Comparison of ENCODE assay signal across 10 cellular contexts in genomic region chr2:150234787-150235512, GRCh38.
DNase-seq lines count a peak whose midpoint lies in the region; ATAC-seq and TF ChIP-seq lines count a peak whose summit lies in the region.
"Had no signal": no experiment of that assay in that cellular context is flagged by ENCODE, and none has a peak within 500 bp of the region (broad histone marks: within the 10 kb centered on the region; RNA-seq: fewer than 3 reads in every experiment).

No MANE protein-coding gene starts in this region.

- in situ Hi-C loops in mammary epithelial cell (cut with MboI; ENCODE audit: low sequenced_read_pairs in 2 of 2): no loop called here

- DNase-seq in AG20443 (ENCODE audit: low spot score) (peak; percentile 80), NCI-H146 (lab: John Stamatoyannopoulos, UW) (peak; percentile 48), mammary epithelial cell (peak; percentile 73), medulla oblongata (ENCODE audit: extremely low spot score) (peak; percentile 37), body of pancreas (no peak), tibial nerve (ENCODE audit: low spot score in 2 of 2) (no peak)
- no peak for DNase-seq in activated CD8-positive, alpha-beta T cell treated with anti-CD3 and anti-CD28 coated beads, Interleukin-2, amount 10 ng/mL, durations not matched to agents 7 days and 5 days

- no peaks in the 10 kb centered on the region for H4K20me1 ChIP-seq in mammary epithelial cell (ENCODE audit: insufficient read depth, low read length)

- ATAC-seq in body of pancreas: no peak
- ATAC-seq in stimulated activated memory B cell treated with anti-CD40 and anti-IgM and Interleukin-4, amounts not matched to agents 10 μg/mL and 1 μg/mL and 100 μg/mL, for 72 hours: no peak
- no peak for ATAC-seq in activated CD8-positive, alpha-beta T cell treated with anti-CD3 and anti-CD28 coated beads, Interleukin-2, amount 10 ng/mL, durations not matched to agents 7 days and 5 days

- H2AFZ ChIP-seq in mammary epithelial cell (ENCODE audit: low read depth, low read length): peak overlapping the region; percentile 52

- H3K4me3 Mint-ChIP-seq in stimulated activated memory B cell treated with anti-CD40 and anti-IgM and Interleukin-4, amounts not matched to agents 10 μg/mL and 1 μg/mL and 100 μg/mL, for 72 hours: no peak overlapping the region
- H3K4me3 Mint-ChIP-seq in activated CD8-positive, alpha-beta T cell treated with anti-CD3 and anti-CD28 coated beads, Interleukin-2, amount 10 ng/mL, durations not matched to agents 7 days and 5 days: no peak overlapping the region
- H3K4me3 Mint-ChIP-seq: T-helper 2 cell treated with Interferon-gamma antibody and Interleukin-4, amounts not matched to agents 5 μg/mL and 100 μg/mL, for 36 hours had no signal

- H3K9me3 Mint-ChIP-seq in stimulated activated memory B cell treated with anti-CD40 and anti-IgM and Interleukin-4, amounts not matched to agents 10 μg/mL and 1 μg/mL and 100 μg/mL, for 72 hours: no peaks in the 10 kb centered on the region
- no peaks in the 10 kb centered on the region for H3K9me3 Mint-ChIP-seq in activated CD8-positive, alpha-beta T cell treated with anti-CD3 and anti-CD28 coated beads, Interleukin-2, amount 10 ng/mL, durations not matched to agents 7 days and 5 days (ENCODE audit: insufficient read depth)
- H3K9me3 Mint-ChIP-seq: activated T-helper 2 cell treated with anti-CD3 and anti-CD28 coated beads, Interferon-gamma antibody, Interleukin-2, Interleukin-4, amounts not matched to agents 10 μg/mL and 5 μg/mL and 100 μg/mL, durations not matched to agents 14 hours and 24 hours and 36 hours; T-helper 2 cell treated with Interferon-gamma antibody and Interleukin-4, amounts not matched to agents 5 μg/mL and 100 μg/mL, for 36 hours had no signal

- no peaks in the 10 kb centered on the region for H3K4me1 Mint-ChIP-seq in stimulated activated memory B cell treated with anti-CD40 and anti-IgM and Interleukin-4, amounts not matched to agents 10 μg/mL and 1 μg/mL and 100 μg/mL, for 72 hours
- H3K4me1 Mint-ChIP-seq in activated CD8-positive, alpha-beta T cell treated with anti-CD3 and anti-CD28 coated beads, Interleukin-2, amount 10 ng/mL, durations not matched to agents 7 days and 5 days (ENCODE audit: low read depth): no peaks in the 10 kb centered on the region

- H3K27ac Mint-ChIP-seq in stimulated activated memory B cell treated with anti-CD40 and anti-IgM and Interleukin-4, amounts not matched to agents 10 μg/mL and 1 μg/mL and 100 μg/mL, for 72 hours: no peak overlapping the region
- H3K27ac Mint-ChIP-seq in activated CD8-positive, alpha-beta T cell treated with anti-CD3 and anti-CD28 coated beads, Interleukin-2, amount 10 ng/mL, durations not matched to agents 7 days and 5 days: no peak overlapping the region
- H3K27ac Mint-ChIP-seq: activated T-helper 2 cell treated with anti-CD3 and anti-CD28 coated beads, Interferon-gamma antibody, Interleukin-2, Interleukin-4, amounts not matched to agents 10 μg/mL and 5 μg/mL and 100 μg/mL, durations not matched to agents 14 hours and 24 hours and 36 hours; T-helper 2 cell treated with Interferon-gamma antibody and Interleukin-4, amounts not matched to agents 5 μg/mL and 100 μg/mL, for 36 hours had no signal

- no peaks in the 10 kb centered on the region for H3K27me3 Mint-ChIP-seq in stimulated activated memory B cell treated with anti-CD40 and anti-IgM and Interleukin-4, amounts not matched to agents 10 μg/mL and 1 μg/mL and 100 μg/mL, for 72 hours
- no peaks in the 10 kb centered on the region for H3K27me3 Mint-ChIP-seq in activated CD8-positive, alpha-beta T cell treated with anti-CD3 and anti-CD28 coated beads, Interleukin-2, amount 10 ng/mL, durations not matched to agents 7 days and 5 days (ENCODE audit: low read depth)

- peaks cover 17% of the 10 kb centered on the region for H3K4me1 ChIP-seq in mammary epithelial cell (ENCODE audit: insufficient read depth, low read length)
- no peaks in the 10 kb centered on the region for H3K4me1 ChIP-seq in body of pancreas
- H3K4me1 ChIP-seq in tibial nerve: peaks cover 0 to 12% (median 3%) of the 10 kb centered on the region in 4 donors

- TF ChIP-seq CTCF in mammary epithelial cell (conservative IDR thresholded peaks at IDR 0.05 in 1 of 2, IDR thresholded peaks at IDR 0.05 in 1 of 2; ENCODE audit: extremely low read depth in 1 of 2, insufficient read depth in 1 of 2, low read depth in 1 of 2, low read length in 2 of 2) (no peak), body of pancreas (IDR thresholded peaks at IDR 0.05) (no peak), tibial nerve (IDR thresholded peaks at IDR 0.05) (no peak)

- H3K27ac ChIP-seq in mammary epithelial cell (ENCODE audit: insufficient read depth, low read depth, low read length): peak overlapping the region; percentile 16
- H3K27ac ChIP-seq in body of pancreas: no peak overlapping the region
- peak overlapping the region in 2 of 4 donors; percentile 15 to 54 for H3K27ac ChIP-seq in tibial nerve

- POLR2A ChIA-PET in activated CD8-positive, alpha-beta T cell treated with anti-CD3 and anti-CD28 coated beads, Interleukin-2, amount 10 ng/mL, durations not matched to agents 7 days and 5 days (lab: Charles Lee): no interaction called here

- no peaks in the 10 kb centered on the region for H3K36me3 Mint-ChIP-seq in stimulated activated memory B cell treated with anti-CD40 and anti-IgM and Interleukin-4, amounts not matched to agents 10 μg/mL and 1 μg/mL and 100 μg/mL, for 72 hours
- no peaks in the 10 kb centered on the region for H3K36me3 Mint-ChIP-seq in activated CD8-positive, alpha-beta T cell treated with anti-CD3 and anti-CD28 coated beads, Interleukin-2, amount 10 ng/mL, durations not matched to agents 7 days and 5 days (ENCODE audit: low read depth)

- H3K9me3 ChIP-seq in mammary epithelial cell (replicated peaks; ENCODE audit: insufficient read depth, low read length) (no peaks in the 10 kb centered on the region), body of pancreas (no peaks in the 10 kb centered on the region), tibial nerve (no peaks in the 10 kb centered on the region)

- dilution Hi-C loops in mammary epithelial cell (cut with HindIII; ENCODE audit: low sequenced_read_pairs): no loop called here

- H3K27me3 ChIP-seq in mammary epithelial cell (ENCODE audit: insufficient read depth, low read length) (no peaks in the 10 kb centered on the region), body of pancreas (no peaks in the 10 kb centered on the region), tibial nerve (no peaks in the 10 kb centered on the region)

- no peak for TF ChIP-seq POLR2A in body of pancreas (IDR thresholded peaks at IDR 0.05)
- TF ChIP-seq POLR2A in tibial nerve (IDR thresholded peaks at IDR 0.05): no peak

- H3K4me2 ChIP-seq in mammary epithelial cell (ENCODE audit: insufficient read depth, low read depth, low read length): peak overlapping the region; percentile 66

- H3K36me3 ChIP-seq in mammary epithelial cell (ENCODE audit: insufficient read depth, low read length) (no peaks in the 10 kb centered on the region), body of pancreas (replicated peaks in 1 of 2; ENCODE audit: insufficient read depth in 1 of 2, low read depth in 2 of 2) (no peaks in the 10 kb centered on the region), tibial nerve (no peaks in the 10 kb centered on the region)

- intact Hi-C loops in mammary epithelial cell (cut with micrococcal nuclease): no loop called here
- intact Hi-C loops in body of pancreas (cut with DNase I): no loop called here

- WGBS in mammary epithelial cell (ENCODE audit: low coverage, missing lambda C conversion rate): 6% methylated on average over 7 of the region's 7 CpGs
- 60 to 62% methylated on average over 7 of the region's 7 CpGs for WGBS in body of pancreas, 2 donors
- 20 to 28% methylated on average over 7 of the region's 7 CpGs for WGBS in tibial nerve, 2 donors

- no TSS peak for BruUV-seq in mammary epithelial cell (replicated peaks; lab: Mats Ljungman, UMichigan)

- no peak for TF ChIP-seq EP300 in tibial nerve (IDR thresholded peaks at IDR 0.05)

- no peaks in the 10 kb centered on the region for H3K79me2 ChIP-seq in mammary epithelial cell (ENCODE audit: insufficient read depth, low read length)

- H3K4me3 ChIP-seq in mammary epithelial cell (replicated peaks in 1 of 3; ENCODE audit: insufficient read depth in 1 of 3, low read depth in 2 of 3, low read length in 3 of 3) (peak overlapping the region in 1 of 3 experiments; percentile 9), body of pancreas (no peak overlapping the region), tibial nerve (no peak overlapping the region)

- CTCF ChIA-PET in mammary epithelial cell (lab: Charles Lee; ENCODE audit: low non-redundant PET): interaction anchor here (0.6 kb wide), 1 partner anchor 29 kb away, joined by 4 read pairs; no protein-coding TSS in a partner anchor
- CTCF ChIA-PET in activated CD8-positive, alpha-beta T cell treated with anti-CD3 and anti-CD28 coated beads, Interleukin-2, amount 10 ng/mL, durations not matched to agents 7 days and 5 days (lab: Charles Lee): no interaction called here

- H3K9ac ChIP-seq in mammary epithelial cell (ENCODE audit: insufficient read depth, low read length): peak overlapping the region; percentile 11

Comparison
In these comparisons a context has a peak if more than half of its experiments do, and no peak if none do; other contexts are left out.
1. DNase-seq: peak in AG20443 (single experiment), NCI-H146 (single experiment), mammary epithelial cell (single experiment) and medulla oblongata (single experiment); none in body of pancreas (0 of 4), activated CD8-positive, alpha-beta T cell treated with anti-CD3 and anti-CD28 coated beads, Interleukin-2, amount 10 ng/mL, durations not matched to agents 7 days and 5 days (single experiment) and tibial nerve (0 of 2).